In the genomic region with DNA sequence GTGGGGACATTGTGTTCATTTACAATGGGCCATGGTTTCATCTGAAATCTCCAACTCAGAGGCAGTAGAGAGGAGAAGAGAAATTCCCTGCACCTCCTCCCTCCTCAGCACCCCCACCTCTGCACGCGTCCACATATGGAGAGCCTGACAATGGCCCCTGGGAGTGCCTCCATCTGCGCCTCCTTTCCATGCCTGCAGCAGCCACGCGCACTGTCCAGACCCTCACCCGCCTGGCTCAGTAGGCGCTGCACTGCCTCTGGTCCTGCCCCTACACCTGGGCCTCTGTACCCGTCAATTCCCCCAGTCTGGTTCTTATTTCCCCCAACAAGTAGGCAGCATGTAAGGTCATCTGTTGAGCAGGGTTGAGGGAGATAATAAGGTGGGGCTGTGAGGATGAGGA, we compare ENCODE assay signal across 4 cellular contexts.
"Had no signal": no experiment of that assay in that cellular context is flagged by ENCODE, and none has a peak within 500 bp of the region (broad histone marks: within the 10 kb centered on the region; RNA-seq: fewer than 3 reads in every experiment).

No MANE protein-coding gene starts in this region.

- H2AFZ ChIP-seq: GM23338 had no signal

- H3K4me2 ChIP-seq: GM23338 had no signal

- H3K4me3 Mint-ChIP-seq: GM23338, H9, IgD-negative memory B cell had no signal

- H3K27ac Mint-ChIP-seq: GM23338, H9, IgD-negative memory B cell had no signal

- H3K4me3 ChIP-seq: GM23338 had no signal

- DNase-seq: HCEC 1CT had no signal

- H3K9me3 Mint-ChIP-seq: GM23338, H9, IgD-negative memory B cell had no signal
